19 cellular contexts compared by ENCODE assay signal in the genomic region with DNA sequence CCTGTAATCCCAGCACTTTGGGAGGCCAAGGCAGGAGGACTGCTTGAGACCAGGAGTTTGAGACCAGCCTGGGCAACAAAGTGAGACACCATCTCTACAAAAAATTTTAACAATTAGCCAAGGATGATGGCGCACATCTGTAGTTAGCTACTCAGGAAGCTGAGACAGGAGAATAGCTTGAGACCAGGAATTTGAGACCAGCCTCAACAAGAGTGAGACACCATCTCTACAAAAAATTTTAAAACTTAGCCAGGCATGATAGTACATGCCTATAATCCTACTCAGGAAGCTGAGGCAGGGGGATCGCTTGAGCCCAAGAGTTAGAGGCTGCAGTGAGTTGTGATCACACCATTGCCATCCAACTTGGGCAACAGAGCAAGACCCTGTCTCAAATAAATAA.
"Had no signal": no experiment of that assay in that cellular context is flagged by ENCODE, and none has a peak within 500 bp of the region (broad histone marks: within the 10 kb centered on the region; RNA-seq: fewer than 3 reads in every experiment).

No MANE protein-coding gene starts in this region.

- H3K36me3 Mint-ChIP-seq: natural killer cell treated with Interleukin-12 subunit alpha and Interleukin-12 subunit beta and Interleukin-15 and Interleukin-18, amount 100 ng/mL, for 72 hours had no signal

- H3K9me3 Mint-ChIP-seq: activated naive CD8-positive, alpha-beta T cell treated with anti-CD3 and anti-CD28 coated beads, Interleukin-2, amount 10 ng/mL, durations not matched to agents 7 days and 5 days; activated T-helper 1 cell treated with anti-CD3 and anti-CD28 coated beads, Interleukin-12 subunit alpha, Interleukin-12 subunit beta, Interleukin-2, Interleukin-4 antibody, amounts not matched to agents 30 ng/mL and 10 ng/mL and 1 ng/mL, durations not matched to agents 14 hours and 24 hours and 36 hours; natural killer cell treated with Interleukin-12 subunit alpha and Interleukin-12 subunit beta and Interleukin-15 and Interleukin-18, amount 100 ng/mL, for 72 hours; T-cell; T-helper 2 cell treated with Interferon-gamma antibody and Interleukin-4, amounts not matched to agents 5 μg/mL and 100 μg/mL, for 36 hours had no signal

- H3K27me3 Mint-ChIP-seq: activated naive CD8-positive, alpha-beta T cell treated with anti-CD3 and anti-CD28 coated beads, Interleukin-2, amount 10 ng/mL, durations not matched to agents 7 days and 5 days; natural killer cell treated with Interleukin-12 subunit alpha and Interleukin-12 subunit beta and Interleukin-15 and Interleukin-18, amount 100 ng/mL, for 72 hours; T-cell had no signal

- DNase-seq: activated CD4-positive, alpha-beta T cell treated with anti-CD3 and anti-CD28 coated beads, Interleukin-2, amount 50 U/mL, for 1 hour; activated CD8-positive, alpha-beta T cell treated with anti-CD3 and anti-CD28 coated beads, Interleukin-2, amount 10 ng/mL, durations not matched to agents 7 days and 5 days; activated naive CD4-positive, alpha-beta T cell treated with Interleukin-2 at 50 U/mL for 16 hours; activated naive CD8-positive, alpha-beta T cell treated with anti-CD3 and anti-CD28 coated beads, Interleukin-2, amount 10 ng/mL, durations not matched to agents 7 days and 5 days; amygdala; gastrocnemius medialis; hypothalamus; left ventricle myocardium superior; ovary; stimulated activated CD4-positive, alpha-beta T cell treated with anti-CD3 and anti-CD28 coated beads, Interleukin-12 subunit alpha, Interleukin-12 subunit beta, amount 100 ng/mL, for 4 hours; stimulated activated CD4-positive, alpha-beta T cell treated with anti-CD3 and anti-CD28 coated beads, Interleukin-4, amount 100 ng/mL, for 4 hours; stimulated activated naive CD8-positive, alpha-beta T cell treated with anti-CD3 and anti-CD28 coated beads, Interleukin-15, Interleukin-2, amounts not matched to agents 100 U/mL and 50 U/mL, for 24 hours; T-cell had no signal

- H3K4me3 Mint-ChIP-seq: activated CD8-positive, alpha-beta T cell treated with anti-CD3 and anti-CD28 coated beads, Interleukin-2, amount 10 ng/mL, durations not matched to agents 7 days and 5 days; activated naive CD8-positive, alpha-beta T cell treated with anti-CD3 and anti-CD28 coated beads, Interleukin-2, amount 10 ng/mL, durations not matched to agents 7 days and 5 days; activated T-helper 1 cell treated with anti-CD3 and anti-CD28 coated beads, Interleukin-12 subunit alpha, Interleukin-12 subunit beta, Interleukin-2, Interleukin-4 antibody, amounts not matched to agents 30 ng/mL and 10 ng/mL and 1 ng/mL, durations not matched to agents 14 hours and 24 hours and 36 hours; natural killer cell treated with Interleukin-12 subunit alpha and Interleukin-12 subunit beta and Interleukin-15 and Interleukin-18, amount 100 ng/mL, for 72 hours; T-helper 2 cell treated with Interferon-gamma antibody and Interleukin-4, amounts not matched to agents 5 μg/mL and 100 μg/mL, for 36 hours had no signal

- H3K27ac Mint-ChIP-seq: activated CD8-positive, alpha-beta T cell treated with anti-CD3 and anti-CD28 coated beads, Interleukin-2, amount 10 ng/mL, durations not matched to agents 7 days and 5 days; activated naive CD8-positive, alpha-beta T cell treated with anti-CD3 and anti-CD28 coated beads, Interleukin-2, amount 10 ng/mL, durations not matched to agents 7 days and 5 days; activated T-helper 1 cell treated with anti-CD3 and anti-CD28 coated beads, Interleukin-12 subunit alpha, Interleukin-12 subunit beta, Interleukin-2, Interleukin-4 antibody, amounts not matched to agents 30 ng/mL and 10 ng/mL and 1 ng/mL, durations not matched to agents 14 hours and 24 hours and 36 hours; natural killer cell treated with Interleukin-12 subunit alpha and Interleukin-12 subunit beta and Interleukin-15 and Interleukin-18, amount 100 ng/mL, for 72 hours; T-cell; T-helper 2 cell treated with Interferon-gamma antibody and Interleukin-4, amounts not matched to agents 5 μg/mL and 100 μg/mL, for 36 hours had no signal

- H3K27ac ChIP-seq: gastrocnemius medialis, ovary, prostate gland, VCaP had no signal

- ATAC-seq: activated CD4-positive, CD25-positive, alpha-beta regulatory T cell treated with anti-CD3 and anti-CD28 coated beads, Interleukin-2, amount 50 U/mL, for 24 hours; activated CD8-positive, alpha-beta T cell treated with anti-CD3 and anti-CD28 coated beads, Interleukin-2, amount 10 ng/mL, durations not matched to agents 7 days and 5 days; gastrocnemius medialis; left ventricle myocardium superior; natural killer cell treated with Interleukin-12 subunit alpha and Interleukin-12 subunit beta and Interleukin-15 and Interleukin-18, amount 100 ng/mL, for 72 hours; stimulated activated naive CD8-positive, alpha-beta T cell treated with anti-CD3 and anti-CD28 coated beads, Interleukin-15, Interleukin-2, amounts not matched to agents 100 U/mL and 50 U/mL, for 24 hours; T-cell had no signal

- H3K36me3 ChIP-seq: gastrocnemius medialis, ovary, prostate gland had no signal

- H3K4me3 ChIP-seq: gastrocnemius medialis, ovary, prostate gland had no signal

- H3K27me3 ChIP-seq: gastrocnemius medialis, ovary had no signal

- H3K9me3 ChIP-seq: gastrocnemius medialis, ovary, prostate gland had no signal
